In genomic region chr3:13365390-13366379, GRCh38 we compare ENCODE assay signal across 1 cellular context.
TF ChIP-seq lines count a peak whose summit lies in the region.

No MANE protein-coding gene starts in this region.

TF ChIP-seq in IMR-90, 13 proteins besides CTCF, POLR2A, EP300 and RAD21 (continued from another document):
- TF ChIP-seq USF2 (IDR thresholded peaks at IDR 0.05; ENCODE audit: low read depth, low read length), result no peak
- TF ChIP-seq NFE2L2 (IDR thresholded peaks at IDR 0.05; ENCODE audit: low read depth, low read length), result no peak
- no peak for TF ChIP-seq MAZ (IDR thresholded peaks at IDR 0.05; ENCODE audit: borderline replicate concordance, low read depth, low read length)
- TF ChIP-seq ELK1 (IDR thresholded peaks at IDR 0.05; ENCODE audit: borderline replicate concordance, low read depth, low read length), result no peak
- TF ChIP-seq MAFK (IDR thresholded peaks at IDR 0.05; ENCODE audit: low read depth, low read length), result no peak
